In genomic region chr10:77208857-77209256, GRCh38 we compare ENCODE assay signal across 18 cellular contexts.
DNase-seq lines count a peak whose midpoint lies in the region; ATAC-seq and TF ChIP-seq lines count a peak whose summit lies in the region.
"Had no signal": no experiment of that assay in that cellular context is flagged by ENCODE, and none has a peak within 500 bp of the region (broad histone marks: within the 10 kb centered on the region; RNA-seq: fewer than 3 reads in every experiment).

No MANE protein-coding gene starts in this region.

- no peaks in the 10 kb centered on the region for H3K79me2 ChIP-seq in neural cell (replicated peaks; ENCODE audit: insufficient read depth, low read length)

- H3K9ac ChIP-seq in neural cell (ENCODE audit: low read length) (no peak overlapping the region), rectal smooth muscle tissue (ENCODE audit: low read length) (no peak overlapping the region)

- no peak for TF ChIP-seq POLR2A in esophagus muscularis mucosa (IDR thresholded peaks at IDR 0.05; ENCODE audit: low read depth)

- TF ChIP-seq RAD21 in neural cell (conservative IDR thresholded peaks at IDR 0.05) = no peak

- WGBS in esophagus muscularis mucosa = 85% methylated on average over 2 of the region's 2 CpGs

- peaks cover 8% of the 10 kb centered on the region for H3F3A ChIP-seq in neural cell (ENCODE audit: insufficient read depth, low read length, poor library complexity, severe bottlenecking)

- no peaks in the 10 kb centered on the region for H4K20me1 ChIP-seq in neural cell (ENCODE audit: insufficient read depth)

- H3K27ac ChIP-seq in esophagus muscularis mucosa (replicated peaks in 1 of 4) (peak overlapping the region; percentile 37 to 75 (median 72)), neural cell (ENCODE audit: low read length) (no peak overlapping the region), rectal smooth muscle tissue (ENCODE audit: low read depth, low read length) (peak overlapping the region; percentile 78)
- H3K27ac ChIP-seq: HL-60 had no signal

- no peak overlapping the region for H3K4me2 ChIP-seq in neural cell (ENCODE audit: low read length)
- H3K4me2 ChIP-seq: GM23338 had no signal

- no peaks in the 10 kb centered on the region for H3K27me3 ChIP-seq in esophagus muscularis mucosa
- H3K27me3 ChIP-seq in neural cell (ENCODE audit: insufficient read depth, low read depth, low read length) = no peaks in the 10 kb centered on the region
- H3K27me3 ChIP-seq in rectal smooth muscle tissue (ENCODE audit: control insufficient read depth, insufficient read depth, low read length) = no peaks in the 10 kb centered on the region
- H3K27me3 ChIP-seq: BE2C had no signal

- H3K4me3 ChIP-seq in esophagus muscularis mucosa = no peak overlapping the region
- H3K4me3 ChIP-seq in neural cell (ENCODE audit: low read length) = no peak overlapping the region
- no peak overlapping the region for H3K4me3 ChIP-seq in rectal smooth muscle tissue (ENCODE audit: low read length)
- H3K4me3 ChIP-seq: GM23338 had no signal

- intact Hi-C loops in esophagus muscularis mucosa (cut with DNase I) = no loop called here

- DNase-seq in esophagus muscularis mucosa (ENCODE audit: extremely low spot score) = no peak
- DNase-seq in DMS53 treated with DMSO at 0.1 percent for 48 hours (lab: John Stamatoyannopoulos, UW; ENCODE audit: unreplicated experiment) = no peak
- no peak for DNase-seq in NCI-H510A treated with DMSO at 0.1 percent for 48 hours (lab: John Stamatoyannopoulos, UW)
- DNase-seq in medulla oblongata (ENCODE audit: extremely low spot score) = no peak
- DNase-seq: ACHN; BE2C; C1 segment of cervical spinal cord; CD4-positive, CD25-positive, alpha-beta regulatory T cell; CD8-positive, alpha-beta memory T cell; COR-L47; DMS 273 treated with DMSO at 0.1 percent for 48 hours; DMS53; HCEC 1CT had no signal

- TF ChIP-seq CTCF in esophagus muscularis mucosa (IDR thresholded peaks at IDR 0.05) = no peak
- no peak for TF ChIP-seq CTCF in neural cell (IDR thresholded peaks at IDR 0.05; ENCODE audit: poor library complexity, severe bottlenecking)

- H3K4me1 ChIP-seq in esophagus muscularis mucosa = peaks cover 0 to 33% (median 24%) of the 10 kb centered on the region in 4 donors
- peaks cover 12% of the 10 kb centered on the region for H3K4me1 ChIP-seq in rectal smooth muscle tissue (ENCODE audit: control insufficient read depth, insufficient read depth, low read length)
- H3K4me1 ChIP-seq: BE2C had no signal

- no peak for ATAC-seq in GM19455 (IDR thresholded peaks at IDR 0.05; ENCODE audit: unreplicated experiment)
- ATAC-seq: GM23338 had no signal

- no peak overlapping the region for H2AFZ ChIP-seq in neural cell (ENCODE audit: low read depth, low read length)
- H2AFZ ChIP-seq: GM23338 had no signal

- H3K9me2 ChIP-seq in neural cell (ENCODE audit: insufficient read depth, low read length) = no peaks in the 10 kb centered on the region

- peaks cover 0 to 4% (median 0%) of the 10 kb centered on the region in 4 donors for H3K9me3 ChIP-seq in esophagus muscularis mucosa
- no peaks in the 10 kb centered on the region for H3K9me3 ChIP-seq in neural cell (ENCODE audit: low read length)
- H3K9me3 ChIP-seq: BE2C had no signal

- H3K36me3 ChIP-seq in esophagus muscularis mucosa (no peaks in the 10 kb centered on the region), neural cell (ENCODE audit: insufficient read depth, low read length) (no peaks in the 10 kb centered on the region), rectal smooth muscle tissue (ENCODE audit: control insufficient read depth, insufficient read depth, low read length) (no peaks in the 10 kb centered on the region)
- H3K36me3 ChIP-seq: BE2C had no signal

- TF ChIP-seq EP300 in esophagus muscularis mucosa (IDR thresholded peaks at IDR 0.05) (no peak), neural cell (conservative IDR thresholded peaks at IDR 0.05; ENCODE audit: poor library complexity, severe bottlenecking) (no peak)

TF ChIP-seq in neural cell, 6 proteins besides CTCF, POLR2A, EP300 and RAD21:
- TF ChIP-seq REST (IDR thresholded peaks at IDR 0.05; ENCODE audit: borderline replicate concordance) (peak; percentile 71), POLR2AphosphoS5 (IDR thresholded peaks at IDR 0.05) (peak; percentile 43), SMC3 (conservative IDR thresholded peaks at IDR 0.05; ENCODE audit: poor library complexity) (no peak), TAF1 (IDR thresholded peaks at IDR 0.05; ENCODE audit: low read depth) (no peak)
